Comparison of ENCODE assay signal across 13 cellular contexts in the genomic region with DNA sequence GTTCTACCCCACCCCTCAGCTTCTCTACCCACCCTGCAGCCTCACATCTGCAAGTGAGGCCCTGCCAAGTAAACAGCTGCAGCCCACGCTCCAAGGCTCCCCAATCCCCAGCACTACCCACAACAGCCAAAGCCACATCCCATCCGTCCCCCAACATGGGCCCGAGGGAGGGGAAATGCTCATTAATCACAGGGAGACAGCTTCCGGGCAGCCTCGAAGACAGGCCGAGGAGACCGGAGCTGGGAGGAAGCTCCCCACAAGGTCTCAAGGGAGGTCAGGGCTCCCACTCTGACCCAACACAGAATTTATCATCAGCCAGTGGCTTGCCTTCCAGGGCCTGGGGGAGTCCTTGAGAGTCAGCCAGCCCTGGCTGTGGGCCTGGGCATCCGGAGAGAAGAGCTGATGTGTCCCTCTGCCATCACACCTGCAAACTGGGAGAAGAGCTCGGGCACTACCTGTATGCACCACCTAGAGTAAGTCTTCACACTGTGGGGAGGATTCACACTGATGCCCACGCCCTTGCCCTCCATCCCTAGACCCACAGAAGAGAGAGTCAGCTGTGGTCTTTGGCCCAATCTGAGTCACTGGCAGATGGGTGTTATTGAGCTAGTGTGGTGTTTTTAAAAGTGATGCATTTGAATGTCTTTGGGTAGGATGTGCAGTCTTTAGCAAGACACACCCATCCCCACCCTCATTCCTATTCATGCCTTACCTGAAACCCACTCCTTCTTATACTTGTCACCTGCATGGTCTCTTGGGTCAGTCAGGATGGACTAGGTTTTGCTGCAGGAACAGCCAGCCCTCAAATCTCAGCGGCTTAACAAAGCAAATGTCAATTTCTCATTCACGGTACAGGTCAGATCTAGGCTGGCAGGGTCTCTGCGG.
DNase-seq lines count a peak whose midpoint lies in the region; ATAC-seq, FAIRE-seq and TF ChIP-seq lines count a peak whose summit lies in the region.
"Had no signal": no experiment of that assay in that cellular context is flagged by ENCODE, and none has a peak within 500 bp of the region (broad histone marks: within the 10 kb centered on the region; RNA-seq: fewer than 3 reads in every experiment).

No MANE protein-coding gene starts in this region.

- no peaks in the 10 kb centered on the region for H3K9me3 ChIP-seq in mammary epithelial cell (replicated peaks; ENCODE audit: insufficient read depth, low read length)
- no peaks in the 10 kb centered on the region for H3K9me3 ChIP-seq in ovary
- no peaks in the 10 kb centered on the region for H3K9me3 ChIP-seq in colonic mucosa
- no peaks in the 10 kb centered on the region for H3K9me3 ChIP-seq in Caco-2
- no peaks in the 10 kb centered on the region for H3K9me3 ChIP-seq in testis

- H3K36me3 ChIP-seq in mammary epithelial cell (ENCODE audit: insufficient read depth, low read length), result no peaks in the 10 kb centered on the region
- no peaks in the 10 kb centered on the region for H3K36me3 ChIP-seq in ovary
- H3K36me3 ChIP-seq in colonic mucosa, result no peaks in the 10 kb centered on the region
- H3K36me3 ChIP-seq in Caco-2 (ENCODE audit: control insufficient read depth, insufficient read depth, low read length), result no peaks in the 10 kb centered on the region
- no peaks in the 10 kb centered on the region for H3K36me3 ChIP-seq in testis (ENCODE audit: low read depth, missing control alignments)

- no peak for TF ChIP-seq EP300 in ovary (IDR thresholded peaks at IDR 0.05)

- H2AFZ ChIP-seq in mammary epithelial cell (ENCODE audit: low read depth, low read length), result no peak overlapping the region

- no peak for TF ChIP-seq POLR2A in ovary (IDR thresholded peaks at IDR 0.05)
- no peak for TF ChIP-seq POLR2A in testis (IDR thresholded peaks at IDR 0.05)

- H3K27ac ChIP-seq in mammary epithelial cell (ENCODE audit: insufficient read depth, low read depth, low read length) (no peak overlapping the region), ovary (peak overlapping the region in 1 of 2 donors; percentile 33), colonic mucosa (no peak overlapping the region), testis (no peak overlapping the region)

- no peak overlapping the region for H3K27ac Mint-ChIP-seq in Caco-2 (ENCODE audit: unreplicated experiment)
- H3K27ac Mint-ChIP-seq: WTC11 had no signal

- in situ Hi-C loops in mammary epithelial cell (cut with MboI; ENCODE audit: low sequenced_read_pairs in 2 of 2), result no loop called here

- peak; percentile 63 for ATAC-seq in HG03378 (IDR thresholded peaks at IDR 0.05; ENCODE audit: unreplicated experiment)
- ATAC-seq: WTC11 had no signal

- DNase-seq in GM18507 (ENCODE audit: extremely low spot score, insufficient read length, low read depth), result peak; percentile 38
- DNase-seq in mammary epithelial cell, result peak; percentile 47
- peak; percentile 63 to 79 (median 75) for DNase-seq in ovary
- DNase-seq in NK-92 (lab: John Stamatoyannopoulos, UW; ENCODE audit: unreplicated experiment), result no peak
- DNase-seq in colonic mucosa, result no peak
- DNase-seq in Caco-2, result no peak
- no peak for DNase-seq in testis
- DNase-seq: NCI-H510A treated with DMSO at 0.1 percent for 48 hours; stimulated activated CD4-positive, alpha-beta T cell treated with anti-CD3 and anti-CD28 coated beads, Interleukin-4, amount 100 ng/mL, for 4 hours had no signal

- no peaks in the 10 kb centered on the region for H3K36me3 Mint-ChIP-seq in Caco-2 (ENCODE audit: insufficient read depth, unreplicated experiment)
- H3K36me3 Mint-ChIP-seq: WTC11 had no signal

- peaks cover 22% of the 10 kb centered on the region for H3K4me1 ChIP-seq in mammary epithelial cell (ENCODE audit: insufficient read depth, low read length)
- H3K4me1 ChIP-seq in ovary (ENCODE audit: insufficient read depth), result peaks cover 22% of the 10 kb centered on the region
- H3K4me1 ChIP-seq in colonic mucosa, result no peaks in the 10 kb centered on the region
- no peaks in the 10 kb centered on the region for H3K4me1 ChIP-seq in Caco-2
- H3K4me1 ChIP-seq in testis, result peaks cover 4% of the 10 kb centered on the region

- no peak overlapping the region for H3K4me3 ChIP-seq in mammary epithelial cell (replicated peaks in 1 of 3; ENCODE audit: insufficient read depth in 1 of 3, low read depth in 2 of 3, low read length in 3 of 3)
- no peak overlapping the region for H3K4me3 ChIP-seq in ovary
- H3K4me3 ChIP-seq in colonic mucosa, result no peak overlapping the region
- H3K4me3 ChIP-seq in Caco-2 (ENCODE audit: low read depth, low read length), result no peak overlapping the region
- no peak overlapping the region for H3K4me3 ChIP-seq in testis

- H3K27me3 ChIP-seq in mammary epithelial cell (ENCODE audit: insufficient read depth, low read length) (no peaks in the 10 kb centered on the region), ovary (no peaks in the 10 kb centered on the region), colonic mucosa (no peaks in the 10 kb centered on the region), Caco-2 (replicated peaks; ENCODE audit: control insufficient read depth, insufficient read depth, low read length) (no peaks in the 10 kb centered on the region), testis (no peaks in the 10 kb centered on the region)

- FAIRE-seq in GM18507 (lab: Jason Lieb, UNC), result no peak
- FAIRE-seq: bronchial epithelial cell, islet of Langerhans had no signal

- TF ChIP-seq CTCF in mammary epithelial cell (conservative IDR thresholded peaks at IDR 0.05 in 1 of 2, IDR thresholded peaks at IDR 0.05 in 1 of 2; ENCODE audit: extremely low read depth in 1 of 2, insufficient read depth in 1 of 2, low read depth in 1 of 2, low read length in 2 of 2), result no peak
- TF ChIP-seq CTCF in ovary (IDR thresholded peaks at IDR 0.05), result no peak
- no peak for TF ChIP-seq CTCF in colonic mucosa (IDR thresholded peaks at IDR 0.05)
- TF ChIP-seq CTCF in Caco-2 (IDR thresholded peaks at IDR 0.05; ENCODE audit: insufficient read depth in 1 of 2, low read depth in 1 of 2, low read length in 1 of 2, severe bottlenecking in 1 of 2, unreplicated experiment in 1 of 2), result no peak
- no peak for TF ChIP-seq CTCF in testis (IDR thresholded peaks at IDR 0.05)

- no peak overlapping the region for H3K4me3 Mint-ChIP-seq in Caco-2 (ENCODE audit: unreplicated experiment)
- H3K4me3 Mint-ChIP-seq: WTC11 had no signal

- no peaks in the 10 kb centered on the region for H3K4me1 Mint-ChIP-seq in Caco-2 (ENCODE audit: low read depth, unreplicated experiment)

- POLR2A ChIA-PET in Caco-2 (lab: Charles Lee), result no interaction called here

- H3K9me3 Mint-ChIP-seq in Caco-2 (ENCODE audit: unreplicated experiment), result no peaks in the 10 kb centered on the region

- dilution Hi-C loops in mammary epithelial cell (cut with HindIII; ENCODE audit: low sequenced_read_pairs), result no loop called here

- H3K4me2 ChIP-seq in mammary epithelial cell (ENCODE audit: insufficient read depth, low read depth, low read length), result no peak overlapping the region

- no peaks in the 10 kb centered on the region for H4K20me1 ChIP-seq in mammary epithelial cell (ENCODE audit: insufficient read depth, low read length)

- WGBS in mammary epithelial cell (ENCODE audit: low coverage, missing lambda C conversion rate), result 88% methylated on average over 10 of the region's 13 CpGs
- 29 to 34% (median 33%) methylated on average over 13 of the region's 13 CpGs for WGBS in ovary, 3 donors
- 58 to 68% methylated on average over 12 to 13 of the region's 13 CpGs for WGBS in testis, 2 donors

- H3K9ac ChIP-seq in mammary epithelial cell (ENCODE audit: insufficient read depth, low read length), result no peak overlapping the region
- H3K9ac ChIP-seq in colonic mucosa (ENCODE audit: low read depth in 2 of 2, low read length in 2 of 2), result no peak overlapping the region

- no peaks in the 10 kb centered on the region for H3K79me2 ChIP-seq in mammary epithelial cell (ENCODE audit: insufficient read depth, low read length)

- BruUV-seq in mammary epithelial cell (replicated peaks; lab: Mats Ljungman, UMichigan) (no TSS peak), Caco-2 (replicated peaks; lab: Mats Ljungman, UMichigan) (no TSS peak)

- CTCF ChIA-PET in mammary epithelial cell (lab: Charles Lee; ENCODE audit: low non-redundant PET), result no interaction called here
- CTCF ChIA-PET in Caco-2 (lab: Charles Lee), result interaction anchor here (0.6 to 0.7 kb wide), 2 partner anchors 133 to 339 kb away, joined by 3 read pairs; no protein-coding TSS in a partner anchor

- H3K27me3 Mint-ChIP-seq in Caco-2 (ENCODE audit: insufficient read depth, unreplicated experiment), result no peaks in the 10 kb centered on the region

- intact Hi-C loops in mammary epithelial cell (cut with micrococcal nuclease), result no loop called here
- intact Hi-C loops in ovary (cut with DNase I), result no loop called here
- intact Hi-C loops in colonic mucosa (cut with DNase I), result no loop called here
- intact Hi-C loops in Caco-2 (cut with micrococcal nuclease; ENCODE audit: unreplicated experiment), result no loop called here
- intact Hi-C loops in testis (cut with DNase I; ENCODE audit: low total_unique reads), result no loop called here

Comparison
In these comparisons a context has a peak if more than half of its experiments do, and no peak if none do; other contexts are left out.
1. DNase-seq: peak in GM18507 (single experiment), mammary epithelial cell (single experiment) and ovary (5 of 5); none in NK-92 (single experiment), colonic mucosa (single experiment), Caco-2 (0 of 2) and testis (single experiment).